In the genomic region with DNA sequence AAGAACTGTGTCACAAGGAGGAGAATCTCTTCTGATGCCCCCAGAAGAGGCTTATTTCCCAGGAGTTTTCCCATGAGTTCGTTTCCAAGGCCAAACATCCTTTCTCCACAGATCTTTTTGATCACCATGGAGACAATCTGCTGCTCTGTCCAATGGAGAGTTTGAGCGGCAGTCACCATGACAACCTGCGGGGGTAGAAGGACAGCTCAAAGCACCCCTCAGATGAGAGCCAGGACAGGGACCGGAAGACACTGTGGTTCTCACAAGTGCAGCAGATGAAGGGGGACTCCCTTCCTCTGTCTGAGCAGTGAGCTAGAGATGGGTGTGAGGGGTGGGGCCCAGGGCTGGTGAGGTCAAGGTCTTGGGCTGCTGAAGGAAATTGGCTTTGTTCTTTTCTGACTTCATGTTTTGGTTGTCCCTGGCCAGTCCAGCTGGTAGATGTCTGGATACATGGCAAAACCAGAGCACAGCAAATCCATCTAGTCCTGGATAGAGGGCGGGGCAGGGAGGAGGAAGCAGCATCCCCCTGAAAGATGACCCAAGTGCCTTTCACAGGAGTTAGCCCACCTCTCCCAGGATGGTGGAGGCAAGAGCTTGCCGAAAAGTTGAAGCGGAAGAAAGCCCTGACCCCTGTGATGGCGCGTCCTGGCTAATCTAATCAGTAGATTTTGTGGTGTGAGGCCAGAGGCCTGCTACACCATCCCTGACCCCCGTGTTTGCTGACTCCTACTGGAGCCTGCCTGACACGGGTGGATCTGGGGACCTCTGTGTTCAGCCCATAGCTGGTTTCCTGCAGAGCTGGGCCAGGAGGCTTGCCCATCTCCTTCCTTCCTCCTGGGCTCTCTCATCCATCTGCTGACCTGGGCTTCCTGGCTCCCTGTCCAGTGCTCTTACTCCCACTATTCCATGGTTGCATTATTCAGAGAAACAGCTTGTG, we compare ENCODE assay signal across 11 cellular contexts. TPM values are rescaled to one million over a fixed set of nuclear protein-coding genes. Genes with fewer than 3 reads are reported as not detected.
DNase-seq lines count a peak whose midpoint lies in the region; ATAC-seq and TF ChIP-seq lines count a peak whose summit lies in the region.
"Had no signal": no experiment of that assay in that cellular context is flagged by ENCODE, and none has a peak within 500 bp of the region (broad histone marks: within the 10 kb centered on the region; RNA-seq: fewer than 3 reads in every experiment).

No MANE protein-coding gene starts in this region.

- no peaks in the 10 kb centered on the region for H3K4me1 ChIP-seq in mammary epithelial cell (ENCODE audit: insufficient read depth, low read length)

- ATAC-seq in HG03095 (IDR thresholded peaks at IDR 0.05; ENCODE audit: unreplicated experiment), result peak; percentile 70
- peak; percentile 96 for ATAC-seq in effector memory CD8-positive, alpha-beta T cell (replicated peaks)

- intact Hi-C loops in mammary epithelial cell (cut with micrococcal nuclease), result no loop called here

- WGBS in mammary epithelial cell (ENCODE audit: low coverage, missing lambda C conversion rate), result 66% methylated on average over 10 of the region's 11 CpGs

- no peaks in the 10 kb centered on the region for H3K9me3 ChIP-seq in mammary epithelial cell (replicated peaks; ENCODE audit: insufficient read depth, low read length)

- H3K4me2 ChIP-seq in mammary epithelial cell (ENCODE audit: insufficient read depth, low read depth, low read length), result no peak overlapping the region

- no peaks in the 10 kb centered on the region for H4K20me1 ChIP-seq in mammary epithelial cell (ENCODE audit: insufficient read depth, low read length)

- H3K36me3 ChIP-seq in mammary epithelial cell (ENCODE audit: insufficient read depth, low read length), result no peaks in the 10 kb centered on the region

- dilution Hi-C loops in mammary epithelial cell (cut with HindIII; ENCODE audit: low sequenced_read_pairs), result no loop called here

- H3K4me3 Mint-ChIP-seq in effector memory CD8-positive, alpha-beta T cell, result peak overlapping the region; percentile 47 to 63
- H3K4me3 Mint-ChIP-seq: activated B cell treated with CpG ODN at 0.5 μM for 24 hours had no signal

- no peak overlapping the region for H3K9ac ChIP-seq in mammary epithelial cell (ENCODE audit: insufficient read depth, low read length)

- peak; percentile 71 for DNase-seq in NCI-H748 (lab: John Stamatoyannopoulos, UW; ENCODE audit: unreplicated experiment)
- DNase-seq in NCI-H748 treated with DMSO at 0.1 percent for 48 hours (lab: John Stamatoyannopoulos, UW), result no peak
- DNase-seq in effector memory CD8-positive, alpha-beta T cell, result peak; percentile 42 to 61 (median 44)
- DNase-seq in stimulated activated CD8-positive, alpha-beta memory T cell treated with anti-CD3 and anti-CD28 coated beads, Interleukin-4, amount 100 ng/mL, for 48 hours, result peak; percentile 30
- DNase-seq in mammary epithelial cell, result no peak
- no peak for DNase-seq in NCI-H1436 treated with DMSO at 0.1 percent for 48 hours (lab: John Stamatoyannopoulos, UW)
- DNase-seq in UCSD-AML1 (lab: John Stamatoyannopoulos, UW; ENCODE audit: unreplicated experiment), result no peak
- DNase-seq: activated B cell treated with CpG ODN at 0.5 μM for 24 hours, EL had no signal

- H3K27ac ChIP-seq in mammary epithelial cell (ENCODE audit: insufficient read depth, low read depth, low read length), result no peak overlapping the region
- H3K27ac ChIP-seq: epithelial cell of prostate had no signal

- no TSS peak for BruUV-seq in mammary epithelial cell (replicated peaks; lab: Mats Ljungman, UMichigan)

- peak overlapping the region; percentile 84 to 94 for H3K27ac Mint-ChIP-seq in effector memory CD8-positive, alpha-beta T cell
- H3K27ac Mint-ChIP-seq: activated B cell treated with CpG ODN at 0.5 μM for 24 hours had no signal

- H3K4me3 ChIP-seq in mammary epithelial cell (replicated peaks in 1 of 3; ENCODE audit: insufficient read depth in 1 of 3, low read depth in 2 of 3, low read length in 3 of 3), result no peak overlapping the region

- TF ChIP-seq CTCF in mammary epithelial cell (conservative IDR thresholded peaks at IDR 0.05 in 1 of 2, IDR thresholded peaks at IDR 0.05 in 1 of 2; ENCODE audit: extremely low read depth in 1 of 2, insufficient read depth in 1 of 2, low read depth in 1 of 2, low read length in 2 of 2), result no peak

- in situ Hi-C loops in mammary epithelial cell (cut with MboI; ENCODE audit: low sequenced_read_pairs in 2 of 2), result no loop called here

- H3K36me3 Mint-ChIP-seq in effector memory CD8-positive, alpha-beta T cell (ENCODE audit: insufficient read depth), result no peaks in the 10 kb centered on the region

- H3K79me2 ChIP-seq in mammary epithelial cell (ENCODE audit: insufficient read depth, low read length), result no peaks in the 10 kb centered on the region

- H3K27me3 Mint-ChIP-seq in effector memory CD8-positive, alpha-beta T cell, result peaks cover 0 to 9% of the 10 kb centered on the region in 2 donors

- H3K4me1 Mint-ChIP-seq in effector memory CD8-positive, alpha-beta T cell (ENCODE audit: low read depth in 2 of 2), result peaks cover 29 to 48% of the 10 kb centered on the region in 2 donors
- H3K4me1 Mint-ChIP-seq: activated B cell treated with CpG ODN at 0.5 μM for 24 hours had no signal

- H3K27me3 ChIP-seq in mammary epithelial cell (ENCODE audit: insufficient read depth, low read length), result peaks cover 2% of the 10 kb centered on the region

- CTCF ChIA-PET in mammary epithelial cell (lab: Charles Lee; ENCODE audit: low non-redundant PET), result no interaction called here

- no peaks in the 10 kb centered on the region for H3K9me3 Mint-ChIP-seq in effector memory CD8-positive, alpha-beta T cell
- H3K9me3 Mint-ChIP-seq: activated B cell treated with CpG ODN at 0.5 μM for 24 hours had no signal

- H2AFZ ChIP-seq in mammary epithelial cell (ENCODE audit: low read depth, low read length), result no peak overlapping the region

RNA-seq across cellular contexts. Expression of gene DHRS2, which starts 24.4 kb away (rescaled TPM):
- under 1 TPM in 1 of 2 donors, not detected in 1; 0.89 TPM for total RNA-seq in mammary epithelial cell
- polyA plus RNA-seq in mammary epithelial cell, result 0.46 TPM
- polyA minus RNA-seq in mammary epithelial cell, result not detected
- total RNA-seq: activated B cell treated with CpG ODN at 0.5 μM for 24 hours had no signal

Comparison
In these comparisons a context has a peak if more than half of its experiments do, and no peak if none do; other contexts are left out.
1. DNase-seq: peak in NCI-H748 (single experiment), effector memory CD8-positive, alpha-beta T cell (3 of 3) and stimulated activated CD8-positive, alpha-beta memory T cell treated with anti-CD3 and anti-CD28 coated beads, Interleukin-4, amount 100 ng/mL, for 48 hours (single experiment); none in NCI-H748 treated with DMSO at 0.1 percent for 48 hours (single experiment), mammary epithelial cell (single experiment), NCI-H1436 treated with DMSO at 0.1 percent for 48 hours (single experiment) and UCSD-AML1 (single experiment).